Comparison of ENCODE assay signal across 1 cellular context in the genomic region with DNA sequence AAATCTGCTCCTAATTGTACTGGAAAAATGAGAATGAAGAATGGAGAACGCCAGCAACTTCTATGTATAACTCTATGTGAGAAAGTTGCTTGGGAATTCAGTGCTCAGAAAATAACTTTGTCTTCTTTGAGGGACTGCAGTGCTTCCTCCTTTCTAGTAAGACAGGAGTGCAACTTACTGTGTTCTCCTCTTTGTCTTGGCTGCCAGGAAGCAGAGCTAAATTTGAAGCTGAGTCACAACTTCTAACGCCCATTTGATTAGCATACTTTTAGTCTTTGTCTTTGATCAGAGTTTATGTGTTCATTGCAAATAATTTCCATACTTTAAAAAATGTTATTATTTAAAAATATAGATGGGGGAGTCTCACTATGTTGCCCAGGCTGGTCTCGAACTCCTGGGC.
TF ChIP-seq lines count a peak whose summit lies in the region.

No MANE protein-coding gene starts in this region.

TF ChIP-seq in K562, 482 proteins besides CTCF, POLR2A, EP300 and RAD21 (continued from another document):
- TF ChIP-seq NFE2 (IDR thresholded peaks at IDR 0.05; ENCODE audit: low read depth) (no peak), GTF2A2 (tag; IDR thresholded peaks at IDR 0.05) (no peak), CREBBP (IDR thresholded peaks at IDR 0.05; ENCODE audit: low read depth, low read length) (no peak), KDM2B (CRISPR knock-in tag; IDR thresholded peaks at IDR 0.05) (no peak), ZZZ3 (IDR thresholded peaks at IDR 0.05) (no peak), EHMT2 (IDR thresholded peaks at IDR 0.05) (no peak), FOXK2 (conservative IDR thresholded peaks at IDR 0.05 in 1 of 2, IDR thresholded peaks at IDR 0.05 in 1 of 2; ENCODE audit: low read depth in 2 of 2) (no peak)
- TF ChIP-seq, protein P1, sequence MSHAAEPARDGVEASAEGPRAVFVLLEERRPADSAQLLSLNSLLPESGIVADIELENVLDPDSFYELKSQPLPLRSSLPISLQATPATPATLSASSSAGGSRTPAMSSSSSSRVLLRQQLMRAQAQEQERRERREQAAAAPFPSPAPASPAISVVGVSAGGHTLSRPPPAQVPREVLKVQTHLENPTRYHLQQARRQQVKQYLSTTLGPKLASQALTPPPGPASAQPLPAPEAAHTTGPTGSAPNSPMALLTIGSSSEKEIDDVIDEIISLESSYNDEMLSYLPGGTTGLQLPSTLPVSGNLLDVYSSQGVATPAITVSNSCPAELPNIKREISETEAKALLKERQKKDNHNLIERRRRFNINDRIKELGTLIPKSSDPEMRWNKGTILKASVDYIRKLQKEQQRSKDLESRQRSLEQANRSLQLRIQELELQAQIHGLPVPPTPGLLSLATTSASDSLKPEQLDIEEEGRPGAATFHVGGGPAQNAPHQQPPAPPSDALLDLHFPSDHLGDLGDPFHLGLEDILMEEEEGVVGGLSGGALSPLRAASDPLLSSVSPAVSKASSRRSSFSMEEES (CRISPR knock-in tag; IDR thresholded peaks at IDR 0.05) = no peak
TF ChIP-seq in K562: peak in this region for 0.
